Comparison of ENCODE assay signal across 14 cellular contexts in genomic region chr14:31951638-31951964, GRCh38.
"Had no signal": no experiment of that assay in that cellular context is flagged by ENCODE, and none has a peak within 500 bp of the region (broad histone marks: within the 10 kb centered on the region; RNA-seq: fewer than 3 reads in every experiment).

No MANE protein-coding gene starts in this region.

- H3K36me3 Mint-ChIP-seq: activated CD8-positive, alpha-beta memory T cell treated with anti-CD3 and anti-CD28 coated beads, Interleukin-2, amount 10 ng/mL, durations not matched to agents 7 days and 5 days; activated naive CD8-positive, alpha-beta T cell treated with anti-CD3 and anti-CD28 coated beads for 36 hours; naive thymus-derived CD8-positive, alpha-beta T cell had no signal

- DNase-seq: activated CD4-positive, alpha-beta T cell treated with anti-CD3 and anti-CD28 coated beads for 1 hour; activated CD4-positive, alpha-beta T cell treated with anti-CD3 and anti-CD28 coated beads, Interleukin-2, amount 50 U/mL, for 48 hours; activated CD8-positive, alpha-beta memory T cell treated with anti-CD3 and anti-CD28 coated beads, Interleukin-2, amount 10 ng/mL, durations not matched to agents 7 days and 5 days; activated gamma-delta T cell; activated naive CD8-positive, alpha-beta T cell treated with anti-CD3 and anti-CD28 coated beads for 36 hours; activated T-cell treated with anti-CD3 and anti-CD28 coated beads, Interleukin-2, amount 50 U/mL, for 4 hours; naive thymus-derived CD8-positive, alpha-beta T cell; stomach; SW 1271 had no signal

- H3K27ac Mint-ChIP-seq: activated CD8-positive, alpha-beta memory T cell treated with anti-CD3 and anti-CD28 coated beads, Interleukin-2, amount 10 ng/mL, durations not matched to agents 7 days and 5 days; activated naive CD8-positive, alpha-beta T cell treated with anti-CD3 and anti-CD28 coated beads for 36 hours; naive thymus-derived CD8-positive, alpha-beta T cell had no signal

- H3K36me3 ChIP-seq: breast epithelium, stomach, thoracic aorta, vagina had no signal

- H3K27me3 ChIP-seq: breast epithelium, stomach, vagina had no signal

- FAIRE-seq: endometrium, keratinocyte had no signal

- H3K27ac ChIP-seq: breast epithelium, thoracic aorta, vagina had no signal

- ATAC-seq: activated CD8-positive, alpha-beta memory T cell treated with anti-CD3 and anti-CD28 coated beads, Interleukin-2, amount 10 ng/mL, durations not matched to agents 7 days and 5 days; activated T-cell treated with anti-CD3 and anti-CD28 coated beads, Interleukin-2, amount 50 U/mL, for 4 hours; naive thymus-derived CD8-positive, alpha-beta T cell had no signal

- H3K9me3 ChIP-seq: breast epithelium, stomach, thoracic aorta, vagina had no signal

- H3K9me3 Mint-ChIP-seq: activated naive CD8-positive, alpha-beta T cell treated with anti-CD3 and anti-CD28 coated beads for 36 hours; activated T-cell treated with anti-CD3 and anti-CD28 coated beads, Interleukin-2, amount 50 U/mL, for 4 hours; naive thymus-derived CD8-positive, alpha-beta T cell had no signal

- H3K4me1 Mint-ChIP-seq: activated CD8-positive, alpha-beta memory T cell treated with anti-CD3 and anti-CD28 coated beads, Interleukin-2, amount 10 ng/mL, durations not matched to agents 7 days and 5 days had no signal

- H3K4me1 ChIP-seq: breast epithelium had no signal

- H3K4me3 ChIP-seq: breast epithelium, stomach, thoracic aorta, vagina had no signal

- H3K4me3 Mint-ChIP-seq: activated CD8-positive, alpha-beta memory T cell treated with anti-CD3 and anti-CD28 coated beads, Interleukin-2, amount 10 ng/mL, durations not matched to agents 7 days and 5 days; activated naive CD8-positive, alpha-beta T cell treated with anti-CD3 and anti-CD28 coated beads for 36 hours; activated T-cell treated with anti-CD3 and anti-CD28 coated beads, Interleukin-2, amount 50 U/mL, for 4 hours; naive thymus-derived CD8-positive, alpha-beta T cell had no signal
